In genomic region chr2:200028998-200029397, GRCh38 we compare ENCODE assay signal across 21 cellular contexts.
DNase-seq lines count a peak whose midpoint lies in the region; ATAC-seq, FAIRE-seq and TF ChIP-seq lines count a peak whose summit lies in the region.
"Had no signal": no experiment of that assay in that cellular context is flagged by ENCODE, and none has a peak within 500 bp of the region (broad histone marks: within the 10 kb centered on the region; RNA-seq: fewer than 3 reads in every experiment).

No MANE protein-coding gene starts in this region.

- no peaks in the 10 kb centered on the region for H3K9me3 ChIP-seq in small intestine (ENCODE audit: control insufficient read depth, low read depth)
- H3K9me3 ChIP-seq: A549 had no signal

- H3K4me1 Mint-ChIP-seq in activated naive CD4-positive, alpha-beta T cell treated with anti-CD3 and anti-CD28 coated beads, Interleukin-2, amount 10 ng/mL, durations not matched to agents 7 days and 5 days: no peaks in the 10 kb centered on the region
- H3K4me1 Mint-ChIP-seq: B cell, CD14-positive monocyte had no signal

- H3K27me3 ChIP-seq in small intestine (ENCODE audit: control insufficient read depth in 2 of 2, insufficient read depth in 2 of 2, low read length in 2 of 2): no peaks in the 10 kb centered on the region

- no peak for ATAC-seq in GM19397 (IDR thresholded peaks at IDR 0.05; ENCODE audit: unreplicated experiment)
- ATAC-seq: A549, HCT116, Right ventricle myocardium inferior had no signal

- peaks cover 3% of the 10 kb centered on the region for H3K27me3 Mint-ChIP-seq in activated naive CD4-positive, alpha-beta T cell treated with anti-CD3 and anti-CD28 coated beads, Interleukin-2, amount 10 ng/mL, durations not matched to agents 7 days and 5 days

- H3K9me3 Mint-ChIP-seq in activated naive CD4-positive, alpha-beta T cell treated with anti-CD3 and anti-CD28 coated beads, Interleukin-2, amount 10 ng/mL, durations not matched to agents 7 days and 5 days: no peaks in the 10 kb centered on the region

- no peaks in the 10 kb centered on the region for H3K36me3 Mint-ChIP-seq in activated naive CD4-positive, alpha-beta T cell treated with anti-CD3 and anti-CD28 coated beads, Interleukin-2, amount 10 ng/mL, durations not matched to agents 7 days and 5 days
- H3K36me3 Mint-ChIP-seq: CD14-positive monocyte had no signal

- no peaks in the 10 kb centered on the region for H3K4me1 ChIP-seq in small intestine (ENCODE audit: control insufficient read depth in 2 of 2, insufficient read depth in 1 of 2, low read depth in 1 of 2, low read length in 1 of 2)
- H3K4me1 ChIP-seq: A549 had no signal

- FAIRE-seq in small intestine (lab: Jason Lieb, UNC): no peak
- FAIRE-seq: A549, GM19239, HTR-8/SVneo had no signal

- H3K4me3 ChIP-seq in astrocyte of the spinal cord (ENCODE audit: low read depth, low read length) (no peak overlapping the region), small intestine (ENCODE audit: low read depth in 1 of 2, low read length in 2 of 2) (no peak overlapping the region)
- H3K4me3 ChIP-seq: A549, PC-9 had no signal

- CTCF ChIA-PET in activated naive CD4-positive, alpha-beta T cell treated with anti-CD3 and anti-CD28 coated beads, Interleukin-2, amount 10 ng/mL, durations not matched to agents 7 days and 5 days (lab: Charles Lee): no interaction called here

- 83 to 91% (median 88%) methylated on average over 1 of the region's 1 CpG for WGBS in small intestine, 3 donors

- in situ Hi-C loops in astrocyte of the spinal cord (cut with HindIII; ENCODE audit: low sequenced_read_pairs): no loop called here

- H3K27ac Mint-ChIP-seq in activated naive CD4-positive, alpha-beta T cell treated with anti-CD3 and anti-CD28 coated beads, Interleukin-2, amount 10 ng/mL, durations not matched to agents 7 days and 5 days: no peak overlapping the region
- H3K27ac Mint-ChIP-seq: B cell, CD14-positive monocyte had no signal

- TF ChIP-seq CTCF in astrocyte of the spinal cord (IDR thresholded peaks at IDR 0.05; ENCODE audit: low read depth, low read length): no peak

- H3K27ac ChIP-seq in small intestine (ENCODE audit: low read depth in 1 of 2, low read length in 1 of 2): no peak overlapping the region
- H3K27ac ChIP-seq: A549, PC-9 had no signal

- no peaks in the 10 kb centered on the region for H3K36me3 ChIP-seq in small intestine (ENCODE audit: control insufficient read depth in 2 of 2, insufficient read depth in 2 of 2, low read length in 2 of 2)

- H3K4me3 Mint-ChIP-seq in activated naive CD4-positive, alpha-beta T cell treated with anti-CD3 and anti-CD28 coated beads, Interleukin-2, amount 10 ng/mL, durations not matched to agents 7 days and 5 days: no peak overlapping the region
- H3K4me3 Mint-ChIP-seq: B cell, CD14-positive monocyte had no signal

- DNase-seq in M059J (ENCODE audit: low read depth) (peak; percentile 1), astrocyte of the spinal cord (ENCODE audit: low read depth, low spot score) (peak; percentile 16), kidney tubule cell (ENCODE audit: low spot score) (peak; percentile 29), small intestine (no peak), CD1c-positive myeloid dendritic cell (ENCODE audit: extremely low spot score) (no peak)
- DNase-seq in activated naive CD4-positive, alpha-beta T cell treated with anti-CD3 and anti-CD28 coated beads, Interleukin-2, amount 10 ng/mL, durations not matched to agents 7 days and 5 days: no peak
- DNase-seq: DMS153, KBM-7, MM.1S, NCI-H2029 treated with DMSO at 0.1 percent for 48 hours, NCI-H2227 treated with DMSO at 0.1 percent for 48 hours, NCI-H526 treated with DMSO at 0.1 percent for 48 hours, PC-9 had no signal

Comparison
In these comparisons a context has a peak if more than half of its experiments do, and no peak if none do; other contexts are left out.
1. DNase-seq: peak in M059J (single experiment), astrocyte of the spinal cord (single experiment) and kidney tubule cell (single experiment); none in small intestine (single experiment), CD1c-positive myeloid dendritic cell (single experiment) and activated naive CD4-positive, alpha-beta T cell treated with anti-CD3 and anti-CD28 coated beads, Interleukin-2, amount 10 ng/mL, durations not matched to agents 7 days and 5 days (single experiment).